ENCODE assay signal across 13 cellular contexts in genomic region chr20:51494241-51495110, GRCh38. TPM values are rescaled to one million over a fixed set of nuclear protein-coding genes. Genes with fewer than 3 reads are reported as not detected.
DNase-seq lines count a peak whose midpoint lies in the region; ATAC-seq and TF ChIP-seq lines count a peak whose summit lies in the region.
"Had no signal": no experiment of that assay in that cellular context is flagged by ENCODE, and none has a peak within 500 bp of the region (broad histone marks: within the 10 kb centered on the region; RNA-seq: fewer than 3 reads in every experiment).

No MANE protein-coding gene starts in this region.

- H3K9me3 Mint-ChIP-seq in T-helper 2 cell treated with Interferon-gamma antibody and Interleukin-4, amounts not matched to agents 5 μg/mL and 100 μg/mL, for 36 hours, result no peaks in the 10 kb centered on the region
- peaks cover 0 to 9% of the 10 kb centered on the region in 2 donors for H3K9me3 Mint-ChIP-seq in activated naive CD4-positive, alpha-beta T cell treated with anti-CD3 and anti-CD28 coated beads, Interleukin-2, amount 50 U/mL, for 72 hours

- H3K4me1 Mint-ChIP-seq in T-helper 2 cell treated with Interferon-gamma antibody and Interleukin-4, amounts not matched to agents 5 μg/mL and 100 μg/mL, for 36 hours (ENCODE audit: low read depth), result peaks cover 85% of the 10 kb centered on the region

- peak overlapping the region in 5 of 8 donors; percentile 9 to 66 (median 30) for H3K27ac ChIP-seq in spleen
- H3K27ac ChIP-seq: body of pancreas, testis had no signal

- intact Hi-C loops in spleen (cut with DNase I; ENCODE audit: low total_unique reads), result loop anchor here (10.0 kb wide), 1 partner anchor 50 kb away; the partner anchor contains the start of gene NFATC2

- peak; percentile 13 to 32 for ATAC-seq in activated naive CD4-positive, alpha-beta T cell treated with anti-CD3 and anti-CD28 coated beads, Interleukin-2, amount 50 U/mL, for 72 hours
- ATAC-seq in GM21447 (IDR thresholded peaks at IDR 0.05; ENCODE audit: unreplicated experiment), result no peak
- ATAC-seq: body of pancreas, right cardiac atrium, SK-N-SH treated with all-trans-retinoic acid at 6 μM for 48 hours had no signal

- 47 to 60% (median 51%) methylated on average over 16 of the region's 16 CpGs for WGBS in spleen, 5 donors

- H3K36me3 ChIP-seq in spleen, result peaks cover 0 to 19% (median 3%) of the 10 kb centered on the region in 6 donors

- H3K27ac Mint-ChIP-seq in T-helper 2 cell treated with Interferon-gamma antibody and Interleukin-4, amounts not matched to agents 5 μg/mL and 100 μg/mL, for 36 hours, result peak overlapping the region; percentile 86
- peak overlapping the region; percentile 89 to 99 for H3K27ac Mint-ChIP-seq in activated naive CD4-positive, alpha-beta T cell treated with anti-CD3 and anti-CD28 coated beads, Interleukin-2, amount 50 U/mL, for 72 hours

- no peaks in the 10 kb centered on the region for H3K27me3 ChIP-seq in spleen (replicated peaks in 1 of 7)
- H3K27me3 ChIP-seq: body of pancreas, testis had no signal

- DNase-seq in SKM-1 treated with dmso at 0.1 percent for 144 hours (lab: John Stamatoyannopoulos, UW; ENCODE audit: unreplicated experiment), result peak; percentile 2
- DNase-seq in SKM-1 (lab: John Stamatoyannopoulos, UW; ENCODE audit: unreplicated experiment), result no peak
- DNase-seq in T-helper 2 cell treated with Interferon-gamma antibody and Interleukin-4, amounts not matched to agents 5 μg/mL and 100 μg/mL, for 36 hours (ENCODE audit: low spot score), result no peak
- DNase-seq in activated naive CD4-positive, alpha-beta T cell treated with anti-CD3 and anti-CD28 coated beads, Interleukin-2, amount 50 U/mL, for 72 hours (ENCODE audit: low spot score in 2 of 2), result peak in 1 of 2 donors; percentile 38
- DNase-seq in spleen, result no peak
- no peak for DNase-seq in RKO (ENCODE audit: low spot score)
- DNase-seq in NCI-H187 treated with DMSO at 0.1 percent for 48 hours (lab: John Stamatoyannopoulos, UW), result no peak
- DNase-seq: 8988T, body of pancreas, right cardiac atrium, testis had no signal

- no peaks in the 10 kb centered on the region for H3K27me3 Mint-ChIP-seq in T-helper 2 cell treated with Interferon-gamma antibody and Interleukin-4, amounts not matched to agents 5 μg/mL and 100 μg/mL, for 36 hours (ENCODE audit: low read depth)

- peaks cover 41 to 96% (median 80%) of the 10 kb centered on the region in 6 donors for H3K4me1 ChIP-seq in spleen

- TF ChIP-seq CTCF in spleen (IDR thresholded peaks at IDR 0.05 in 8 of 11, conservative IDR thresholded peaks at IDR 0.05 in 3 of 11), result no peak

- no peak overlapping the region for H3K4me3 ChIP-seq in spleen
- H3K4me3 ChIP-seq: body of pancreas, testis had no signal

- TF ChIP-seq POLR2A in spleen (IDR thresholded peaks at IDR 0.05), result no peak

- H3K9me3 ChIP-seq in spleen, result no peaks in the 10 kb centered on the region
- H3K9me3 ChIP-seq: body of pancreas, testis had no signal

- peak overlapping the region; percentile 66 for H3K4me3 Mint-ChIP-seq in T-helper 2 cell treated with Interferon-gamma antibody and Interleukin-4, amounts not matched to agents 5 μg/mL and 100 μg/mL, for 36 hours

- peaks cover 72% of the 10 kb centered on the region for H3K36me3 Mint-ChIP-seq in T-helper 2 cell treated with Interferon-gamma antibody and Interleukin-4, amounts not matched to agents 5 μg/mL and 100 μg/mL, for 36 hours (ENCODE audit: low read depth)
- peaks cover 33 to 79% of the 10 kb centered on the region in 2 donors for H3K36me3 Mint-ChIP-seq in activated naive CD4-positive, alpha-beta T cell treated with anti-CD3 and anti-CD28 coated beads, Interleukin-2, amount 50 U/mL, for 72 hours

RNA-seq across cellular contexts. Expression of gene NFATC2, which starts 48.0 kb away (rescaled TPM):
- total RNA-seq in activated naive CD4-positive, alpha-beta T cell treated with anti-CD3 and anti-CD28 coated beads, Interleukin-2, amount 50 U/mL, for 72 hours, result 10 to 100 TPM; 29.9 to 39.4 TPM
- 10 to 100 TPM; 28.0 to 42.9 (median 38.7) TPM for total RNA-seq in spleen
- polyA plus RNA-seq in spleen, result 1 to 10 TPM; 6.5 to 9.1 (median 6.8) TPM
